ENCODE assay signal across 1 cellular context in the genomic region with DNA sequence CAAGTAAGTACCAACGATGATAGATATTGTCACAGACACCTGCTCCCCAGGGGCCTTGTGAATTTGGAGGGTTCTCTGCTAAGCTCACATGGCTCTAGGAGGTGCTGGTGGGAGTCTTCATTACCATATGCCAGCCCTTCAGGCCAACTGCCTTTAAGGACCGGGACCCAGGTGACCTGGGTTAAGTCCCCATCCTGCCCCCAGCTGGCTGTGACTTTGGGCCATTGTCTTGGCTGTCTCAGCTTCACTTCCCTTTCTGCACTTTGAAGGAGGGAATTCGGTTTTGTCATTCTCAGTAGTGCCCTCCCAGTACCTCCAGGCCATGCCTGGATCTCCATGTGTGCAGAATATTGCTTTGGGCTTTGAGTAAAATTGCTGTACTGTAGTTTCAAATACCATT.
TF ChIP-seq lines count a peak whose summit lies in the region.

No MANE protein-coding gene starts in this region.

TF ChIP-seq in IMR-90, 13 proteins besides CTCF, POLR2A, EP300 and RAD21 (continued from another document):
- no peak for TF ChIP-seq USF2 (IDR thresholded peaks at IDR 0.05; ENCODE audit: low read depth, low read length)
- TF ChIP-seq RCOR1 (IDR thresholded peaks at IDR 0.05; ENCODE audit: insufficient replicate concordance, low read length), result no peak
- no peak for TF ChIP-seq CEBPB (IDR thresholded peaks at IDR 0.05; ENCODE audit: low read depth, low read length)
- TF ChIP-seq MAFK (IDR thresholded peaks at IDR 0.05; ENCODE audit: low read depth, low read length), result no peak
- TF ChIP-seq ELK1 (IDR thresholded peaks at IDR 0.05; ENCODE audit: borderline replicate concordance, low read depth, low read length), result no peak
- TF ChIP-seq NFE2L2 (IDR thresholded peaks at IDR 0.05; ENCODE audit: low read depth, low read length), result no peak
